Comparison of ENCODE assay signal across 10 cellular contexts in the genomic region with DNA sequence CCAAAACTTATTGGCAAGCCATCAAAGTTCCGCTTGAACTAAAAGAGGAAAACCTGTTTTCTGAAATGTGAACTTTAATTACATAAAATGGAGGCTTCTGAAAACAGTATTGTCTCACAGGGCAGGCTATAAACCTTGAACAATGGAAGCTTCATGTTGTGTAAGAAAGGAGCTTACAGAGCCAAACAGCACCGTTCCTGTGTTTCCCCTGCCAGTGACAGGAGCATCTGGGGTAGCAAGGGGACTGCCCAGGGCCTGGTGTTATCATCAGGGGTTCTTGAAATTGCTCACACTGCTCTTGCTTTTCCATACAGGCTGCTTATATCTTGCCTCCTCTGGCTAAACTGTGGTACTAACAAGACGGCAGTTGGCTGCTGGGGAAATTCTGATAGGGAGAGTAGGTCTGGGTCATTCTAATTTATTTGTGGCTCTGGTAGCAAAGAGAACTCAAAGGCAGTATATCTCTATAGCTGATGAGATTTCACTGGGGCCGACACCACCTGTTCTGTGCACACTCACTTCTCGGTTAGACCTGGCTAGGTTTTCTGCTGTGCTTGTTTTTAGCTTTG. TPM values are rescaled to one million over a fixed set of nuclear protein-coding genes. Genes with fewer than 3 reads are reported as not detected.
A peak's percentile ranks its signal among the peaks of the same experiment; 100 is the strongest.
DNase-seq lines count a peak whose midpoint lies in the region; ATAC-seq and TF ChIP-seq lines count a peak whose summit lies in the region.
"Had no signal": no experiment of that assay in that cellular context is flagged by ENCODE, and none has a peak within 500 bp of the region (broad histone marks: within the 10 kb centered on the region; RNA-seq: fewer than 3 reads in every experiment).

No MANE protein-coding gene starts in this region.

- H3K4me3 ChIP-seq in Caco-2 (ENCODE audit: low read depth, low read length), result no peak overlapping the region
- H3K4me3 ChIP-seq in right atrium auricular region, result no peak overlapping the region

- BruUV-seq in Caco-2 (replicated peaks; lab: Mats Ljungman, UMichigan), result no TSS peak

- no peaks in the 10 kb centered on the region for H3K4me1 ChIP-seq in Caco-2
- no peaks in the 10 kb centered on the region for H3K4me1 ChIP-seq in right atrium auricular region

- CTCF ChIA-PET in Caco-2 (lab: Charles Lee), result no interaction called here

- POLR2A ChIA-PET in Caco-2 (lab: Charles Lee), result no interaction called here

- H3K9me3 ChIP-seq in Caco-2 (no peaks in the 10 kb centered on the region), right atrium auricular region (no peaks in the 10 kb centered on the region)

- intact Hi-C loops in Caco-2 (cut with micrococcal nuclease; ENCODE audit: unreplicated experiment), result no loop called here

- H3K4me1 Mint-ChIP-seq in chondrocyte (ENCODE audit: low read depth) (peaks cover 85% of the 10 kb centered on the region), Caco-2 (ENCODE audit: low read depth, unreplicated experiment) (peaks cover 10% of the 10 kb centered on the region)

- TF ChIP-seq CTCF in GM10266 (IDR thresholded peaks at IDR 0.05; ENCODE audit: control insufficient read depth, insufficient read depth, low read depth, missing control alignments) (no peak), chondrocyte (IDR thresholded peaks at IDR 0.05) (no peak), Caco-2 (IDR thresholded peaks at IDR 0.05; ENCODE audit: insufficient read depth in 1 of 2, low read depth in 1 of 2, low read length in 1 of 2, severe bottlenecking in 1 of 2, unreplicated experiment in 1 of 2) (no peak), right atrium auricular region (IDR thresholded peaks at IDR 0.05) (no peak)

- H3K36me3 Mint-ChIP-seq in chondrocyte (ENCODE audit: low read depth) (peaks cover 21% of the 10 kb centered on the region), Caco-2 (ENCODE audit: insufficient read depth, unreplicated experiment) (peaks cover 77% of the 10 kb centered on the region)

- H3K27me3 Mint-ChIP-seq in chondrocyte (ENCODE audit: low read depth), result no peaks in the 10 kb centered on the region
- H3K27me3 Mint-ChIP-seq in Caco-2 (ENCODE audit: insufficient read depth, unreplicated experiment), result no peaks in the 10 kb centered on the region

- DNase-seq in GM10266 (ENCODE audit: extremely low spot score) (peak; percentile 56), chondrocyte (ENCODE audit: low spot score) (no peak), Caco-2 (no peak), right atrium auricular region (ENCODE audit: low spot score) (no peak), NCI-H1105 (lab: John Stamatoyannopoulos, UW) (no peak)
- no peak for DNase-seq in activated CD4-positive, alpha-beta T cell treated with anti-CD3 and anti-CD28 coated beads for 48 hours
- DNase-seq: hippocampal formation, NCI-H2081 treated with DMSO at 0.1 percent for 48 hours had no signal

- peak; percentile 65 for ATAC-seq in GM19452 (IDR thresholded peaks at IDR 0.05; ENCODE audit: unreplicated experiment)
- ATAC-seq in HG03103 (IDR thresholded peaks at IDR 0.05; ENCODE audit: low read depth, unreplicated experiment), result peak; percentile 56

- peaks cover 7% of the 10 kb centered on the region for H3K9me3 Mint-ChIP-seq in chondrocyte (ENCODE audit: low read depth)
- peaks cover 9% of the 10 kb centered on the region for H3K9me3 Mint-ChIP-seq in Caco-2 (ENCODE audit: unreplicated experiment)

- H3K4me3 Mint-ChIP-seq in chondrocyte (ENCODE audit: unreplicated experiment) (no peak overlapping the region), Caco-2 (ENCODE audit: unreplicated experiment) (no peak overlapping the region)

- no peaks in the 10 kb centered on the region for H3K36me3 ChIP-seq in Caco-2 (ENCODE audit: control insufficient read depth, insufficient read depth, low read length)
- H3K36me3 ChIP-seq in right atrium auricular region, result no peaks in the 10 kb centered on the region

- H3K27ac ChIP-seq in right atrium auricular region, result no peak overlapping the region

- H3K27ac Mint-ChIP-seq in chondrocyte (ENCODE audit: unreplicated experiment) (peak overlapping the region; percentile 50), Caco-2 (ENCODE audit: unreplicated experiment) (no peak overlapping the region)

- H3K27me3 ChIP-seq in Caco-2 (replicated peaks; ENCODE audit: control insufficient read depth, insufficient read depth, low read length) (no peaks in the 10 kb centered on the region), right atrium auricular region (no peaks in the 10 kb centered on the region)

RNA-seq across cellular contexts. Expression of a gene that starts 40.4 kb away (rescaled TPM):
- total RNA-seq in chondrocyte (181 to 189 TPM (median 182 TPM) in 3 replicates), Caco-2 (2022) (73.5 and 78.1 TPM in 2 replicates), right atrium auricular region (10 to 100 TPM in 1 of 2 donors, 1 to 10 TPM in 1; 8.3 to 18.4 TPM)
